In the genomic region with DNA sequence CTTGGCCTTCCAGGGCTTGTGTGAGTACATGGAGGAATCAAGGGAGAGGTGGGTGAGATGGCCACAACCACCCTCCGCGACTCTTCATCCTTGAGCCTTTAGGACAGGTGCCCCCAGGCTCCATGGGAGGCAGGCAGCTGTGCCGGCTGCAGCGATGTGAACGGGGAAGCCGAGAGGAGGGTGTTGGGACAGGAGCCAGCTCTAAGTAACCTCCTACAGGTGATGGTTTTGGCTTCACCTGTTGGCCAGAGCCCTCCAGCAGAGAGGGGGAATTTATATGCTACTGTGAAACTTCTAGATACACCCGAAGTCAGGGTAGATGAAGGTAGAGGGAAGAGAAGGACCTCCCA, we compare ENCODE assay signal across 11 cellular contexts.
A peak's percentile ranks its signal among the peaks of the same experiment; 100 is the strongest.
DNase-seq lines count a peak whose midpoint lies in the region; TF ChIP-seq lines count a peak whose summit lies in the region.
"Had no signal": no experiment of that assay in that cellular context is flagged by ENCODE, and none has a peak within 500 bp of the region (broad histone marks: within the 10 kb centered on the region; RNA-seq: fewer than 3 reads in every experiment).

No MANE protein-coding gene starts in this region.

- H2AFZ ChIP-seq in hepatocyte: no peak overlapping the region

- peaks cover 80% of the 10 kb centered on the region for H3K4me1 ChIP-seq in hepatocyte (ENCODE audit: insufficient read depth)
- peaks cover 29% of the 10 kb centered on the region for H3K4me1 ChIP-seq in testis

- no peak for TF ChIP-seq POLR2A in testis (IDR thresholded peaks at IDR 0.05)

- H3K4me1 Mint-ChIP-seq in activated T-cell treated with anti-CD3 and anti-CD28 coated beads, Interleukin-2, amount 50 U/mL, for 24 hours (ENCODE audit: low read depth): peaks cover 75% of the 10 kb centered on the region
- peaks cover 71% of the 10 kb centered on the region for H3K4me1 Mint-ChIP-seq in activated CD4-positive, alpha-beta memory T cell treated with anti-CD3 and anti-CD28 coated beads for 36 hours (ENCODE audit: low read depth)

- H3K9me2 ChIP-seq in hepatocyte (replicated peaks; ENCODE audit: insufficient read depth): no peaks in the 10 kb centered on the region

- no peaks in the 10 kb centered on the region for H3K36me3 ChIP-seq in hepatocyte (replicated peaks; ENCODE audit: insufficient read depth, low read depth)
- H3K36me3 ChIP-seq in testis (ENCODE audit: low read depth, missing control alignments): no peaks in the 10 kb centered on the region
- H3K36me3 ChIP-seq: WERI-Rb-1 had no signal

- H3K27ac Mint-ChIP-seq in activated T-cell treated with anti-CD3 and anti-CD28 coated beads, Interleukin-2, amount 50 U/mL, for 24 hours: peak overlapping the region; percentile 87
- peak overlapping the region; percentile 83 for H3K27ac Mint-ChIP-seq in activated CD4-positive, alpha-beta memory T cell treated with anti-CD3 and anti-CD28 coated beads for 36 hours
- H3K27ac Mint-ChIP-seq: IgD-negative memory B cell had no signal

- DNase-seq in activated T-cell treated with anti-CD3 and anti-CD28 coated beads, Interleukin-2, amount 50 U/mL, for 24 hours: no peak
- DNase-seq in activated T-cell treated with anti-CD3 and anti-CD28 coated beads, Interleukin-2, amount 50 U/mL, for 1 hour: no peak
- no peak for DNase-seq in activated CD4-positive, alpha-beta memory T cell treated with anti-CD3 and anti-CD28 coated beads for 36 hours
- DNase-seq in hepatocyte (ENCODE audit: low spot score): no peak
- DNase-seq in testis: no peak
- DNase-seq in cerebellum (ENCODE audit: low spot score): no peak
- DNase-seq in putamen (ENCODE audit: low spot score): no peak
- no peak for DNase-seq in NCI-H82 treated with DMSO at 0.1 percent for 48 hours (lab: John Stamatoyannopoulos, UW; ENCODE audit: unreplicated experiment)
- DNase-seq: retina, WERI-Rb-1 had no signal

- H3K36me3 Mint-ChIP-seq in activated T-cell treated with anti-CD3 and anti-CD28 coated beads, Interleukin-2, amount 50 U/mL, for 24 hours (ENCODE audit: low read depth): peaks cover 10% of the 10 kb centered on the region
- peaks cover 7% of the 10 kb centered on the region for H3K36me3 Mint-ChIP-seq in activated CD4-positive, alpha-beta memory T cell treated with anti-CD3 and anti-CD28 coated beads for 36 hours
- H3K36me3 Mint-ChIP-seq: IgD-negative memory B cell had no signal

- no peak for TF ChIP-seq CTCF in hepatocyte (IDR thresholded peaks at IDR 0.05; ENCODE audit: poor library complexity)
- no peak for TF ChIP-seq CTCF in testis (IDR thresholded peaks at IDR 0.05)

- H3K27me3 Mint-ChIP-seq in activated T-cell treated with anti-CD3 and anti-CD28 coated beads, Interleukin-2, amount 50 U/mL, for 24 hours: no peaks in the 10 kb centered on the region
- no peaks in the 10 kb centered on the region for H3K27me3 Mint-ChIP-seq in activated CD4-positive, alpha-beta memory T cell treated with anti-CD3 and anti-CD28 coated beads for 36 hours
- H3K27me3 Mint-ChIP-seq: IgD-negative memory B cell had no signal

- no peaks in the 10 kb centered on the region for H3K9me3 ChIP-seq in hepatocyte (ENCODE audit: low read depth)
- H3K9me3 ChIP-seq in testis: no peaks in the 10 kb centered on the region

- POLR2A ChIA-PET in activated CD4-positive, alpha-beta memory T cell treated with anti-CD3 and anti-CD28 coated beads for 36 hours (lab: Charles Lee): interaction anchor here (0.6 to 2.8 kb wide), 18 partner anchors 11 to 143 kb away, joined by 3 to 16 read pairs (median 4); a partner anchor contains a TSS

- CTCF ChIA-PET in activated CD4-positive, alpha-beta memory T cell treated with anti-CD3 and anti-CD28 coated beads for 36 hours (lab: Charles Lee): interaction anchor here (0.6 to 1.8 kb wide), 13 partner anchors 10 to 274 kb away, joined by 3 to 7 read pairs (median 3); no protein-coding TSS in a partner anchor

- H3K27ac ChIP-seq in hepatocyte (peak overlapping the region; percentile 96), testis (peak overlapping the region; percentile 65 to 75)
- H3K27ac ChIP-seq: WERI-Rb-1 had no signal

- no peaks in the 10 kb centered on the region for H4K20me1 ChIP-seq in hepatocyte (ENCODE audit: insufficient read depth, poor library complexity, severe bottlenecking)

- H3K79me2 ChIP-seq in hepatocyte: no peaks in the 10 kb centered on the region

- 94% methylated on average over 7 of the region's 7 CpGs for WGBS in hepatocyte (ENCODE audit: low lambda C conversion rate, missing lambda C conversion rate)
- WGBS in testis, 2 donors: 87 to 92% methylated on average over 7 of the region's 7 CpGs

- peaks cover 6% of the 10 kb centered on the region for H3K9me3 Mint-ChIP-seq in activated T-cell treated with anti-CD3 and anti-CD28 coated beads, Interleukin-2, amount 50 U/mL, for 24 hours
- peaks cover 3% of the 10 kb centered on the region for H3K9me3 Mint-ChIP-seq in activated CD4-positive, alpha-beta memory T cell treated with anti-CD3 and anti-CD28 coated beads for 36 hours
- H3K9me3 Mint-ChIP-seq: IgD-negative memory B cell had no signal

- no peak overlapping the region for H3K4me3 ChIP-seq in hepatocyte
- no peak overlapping the region for H3K4me3 ChIP-seq in testis

- H3K27me3 ChIP-seq in hepatocyte: no peaks in the 10 kb centered on the region
- H3K27me3 ChIP-seq in testis: no peaks in the 10 kb centered on the region

- no peak overlapping the region for H3K4me3 Mint-ChIP-seq in activated T-cell treated with anti-CD3 and anti-CD28 coated beads, Interleukin-2, amount 50 U/mL, for 24 hours
- H3K4me3 Mint-ChIP-seq in activated CD4-positive, alpha-beta memory T cell treated with anti-CD3 and anti-CD28 coated beads for 36 hours: no peak overlapping the region
- H3K4me3 Mint-ChIP-seq: IgD-negative memory B cell had no signal

- intact Hi-C loops in activated CD4-positive, alpha-beta memory T cell treated with anti-CD3 and anti-CD28 coated beads for 36 hours (cut with micrococcal nuclease): loop anchor here (1.0 to 2.0 kb wide), 6 partner anchors 16 to 99 kb away; no protein-coding TSS in a partner anchor
- intact Hi-C loops in testis (cut with DNase I; ENCODE audit: low total_unique reads): no loop called here

- H3K4me2 ChIP-seq in hepatocyte: no peak overlapping the region
